In the genomic region with DNA sequence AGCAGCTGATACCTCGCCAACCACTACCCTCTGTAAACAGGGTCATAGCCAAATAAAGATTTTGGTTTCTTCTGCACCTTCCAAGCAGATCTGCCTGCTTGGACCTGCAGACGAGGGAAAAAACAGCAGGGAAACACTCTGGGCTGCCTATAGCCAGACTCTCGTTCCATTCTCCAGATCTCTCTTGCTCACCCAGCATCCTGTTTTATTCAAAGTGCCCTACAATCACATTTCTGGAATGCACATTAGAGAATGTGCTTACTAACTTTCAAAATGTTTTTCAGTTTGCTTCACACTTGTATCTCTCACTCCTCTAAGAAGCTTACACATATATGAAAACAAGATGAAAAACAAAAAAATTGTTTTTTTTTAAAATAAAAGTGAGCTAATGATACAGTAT, we compare ENCODE assay signal across 30 cellular contexts.
"Had no signal": no experiment of that assay in that cellular context is flagged by ENCODE, and none has a peak within 500 bp of the region (broad histone marks: within the 10 kb centered on the region; RNA-seq: fewer than 3 reads in every experiment).

No MANE protein-coding gene starts in this region.

- DNase-seq: activated CD4-positive, alpha-beta memory T cell treated with anti-CD3 and anti-CD28 coated beads, Interleukin-2, amount 10 ng/mL, durations not matched to agents 7 days and 5 days; activated CD4-positive, alpha-beta T cell treated with anti-CD3 and anti-CD28 coated beads for 1 hour; activated CD4-positive, alpha-beta T cell treated with anti-CD3 and anti-CD28 coated beads for 48 hours; activated CD4-positive, CD25-positive, alpha-beta regulatory T cell; activated CD8-positive, alpha-beta memory T cell treated with anti-CD3 and anti-CD28 coated beads for 24 hours; activated CD8-positive, alpha-beta memory T cell treated with anti-CD3 and anti-CD28 coated beads, Interleukin-2, amount 10 ng/mL, durations not matched to agents 7 days and 5 days; activated CD8-positive, alpha-beta memory T cell treated with anti-CD3 and anti-CD28 coated beads, Interleukin-2, amount 50 U/mL, for 48 hours; activated effector memory CD4-positive, alpha-beta T cell treated with Interleukin-2 at 50 U/mL for 16 hours; activated naive CD4-positive, alpha-beta T cell treated with anti-CD3 and anti-CD28 coated beads, Interleukin-2, amount 50 U/mL, for 16 hours; activated naive CD8-positive, alpha-beta T cell treated with anti-CD3 and anti-CD28 coated beads for 36 hours; activated T-cell treated with anti-CD3 and anti-CD28 coated beads, Interleukin-2, amount 50 U/mL, for 48 hours; amniotic stem cell; aorta; body of pancreas; NCI-H1105; NCI-H1417 treated with DMSO at 0.1 percent for 48 hours; NCI-H187 treated with DMSO at 0.1 percent for 48 hours; NCI-H2081 treated with DMSO at 0.1 percent for 48 hours; NCI-H226; NCI-H524 treated with DMSO at 0.1 percent for 48 hours; PC-3; Peyer's patch; RPMI8226; SHP77 treated with DMSO at 0.1 percent for 48 hours; T-cell; T-helper 9 cell; WERI-Rb-1 had no signal

- H3K4me1 ChIP-seq: body of pancreas, breast epithelium, Peyer's patch had no signal

- H3K4me3 ChIP-seq: body of pancreas, breast epithelium, Peyer's patch, SJSA1 had no signal

- H3K36me3 ChIP-seq: breast epithelium had no signal

- H3K27me3 ChIP-seq: body of pancreas, breast epithelium, Peyer's patch, SJSA1 had no signal

- H3K27ac ChIP-seq: body of pancreas, breast epithelium, Peyer's patch, SJSA1, WERI-Rb-1 had no signal

- H3K9me3 ChIP-seq: body of pancreas, breast epithelium, Peyer's patch, SJSA1 had no signal

- ATAC-seq: activated CD8-positive, alpha-beta memory T cell treated with anti-CD3 and anti-CD28 coated beads, Interleukin-2, amount 10 ng/mL, durations not matched to agents 7 days and 5 days; body of pancreas; PC-3; SK-N-SH treated with all-trans-retinoic acid at 6 μM for 48 hours; T-cell had no signal
